Comparison of ENCODE assay signal across 8 cellular contexts in the genomic region with DNA sequence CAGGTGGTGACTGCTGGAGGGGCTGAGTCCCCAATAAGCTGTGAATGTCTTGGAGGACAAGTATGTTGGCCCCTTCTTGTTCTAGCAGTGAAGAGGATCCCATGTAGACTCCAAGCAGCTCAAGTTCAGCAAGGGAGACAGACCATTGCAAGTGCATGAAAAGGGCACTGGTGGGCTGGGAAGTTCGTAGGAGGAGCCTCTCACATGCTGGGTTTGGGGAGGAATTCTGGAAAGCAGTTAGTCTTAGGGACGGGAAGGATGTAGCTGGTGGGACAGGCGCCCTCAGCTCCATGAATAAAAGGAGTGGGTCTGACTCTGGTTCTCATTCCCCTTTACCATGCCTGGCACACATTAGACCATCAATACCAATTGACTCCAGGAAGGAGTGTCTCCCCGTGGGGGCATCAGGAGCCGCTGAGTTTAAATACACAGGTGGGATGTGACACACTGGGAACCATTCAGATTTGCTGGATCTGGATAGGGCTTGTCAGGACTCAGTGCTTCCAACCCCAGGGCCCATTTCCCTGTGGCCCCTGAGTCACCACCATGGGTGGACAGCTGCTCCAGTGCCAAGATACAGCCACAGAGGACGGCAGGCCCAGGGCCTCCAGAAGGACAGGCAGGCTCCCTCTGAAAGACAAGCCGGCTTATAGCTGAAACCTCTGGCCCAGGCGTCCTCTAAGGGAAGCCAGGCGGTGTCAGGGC. TPM values are rescaled to one million over a fixed set of nuclear protein-coding genes. Genes with fewer than 3 reads are reported as not detected.
A peak's percentile ranks its signal among the peaks of the same experiment; 100 is the strongest.
DNase-seq lines count a peak whose midpoint lies in the region; ATAC-seq and TF ChIP-seq lines count a peak whose summit lies in the region.

No MANE protein-coding gene starts in this region.

- intact Hi-C loops in dorsolateral prefrontal cortex (cut with DNase I), result loop anchor here (2.0 to 10.0 kb wide), 8 partner anchors 106 to 371 kb away; partner anchors contain the start of genes ACAA1 (in 2 of the 2), MYD88 (in 2 of the 2) and ACVR2B (in 1 of the 2)

- in situ Hi-C loops in KBM-7 (cut with MboI; ENCODE audit: low pct_unique_long_range_greater_than_20kb, low sequenced_read_pairs), result no loop called here

- H3K4me1 ChIP-seq in HUES6 (ENCODE audit: control insufficient read depth, insufficient read depth, low read length), result no peaks in the 10 kb centered on the region

- no peaks in the 10 kb centered on the region for H3K36me3 ChIP-seq in HUES6 (ENCODE audit: control insufficient read depth, insufficient read depth, low read length)

- H3K4me3 ChIP-seq in HUES6 (ENCODE audit: low read depth, low read length) (peak overlapping the region; percentile 77), dorsolateral prefrontal cortex (peak overlapping the region; percentile 60 to 94 (median 82))

- H3K27me3 ChIP-seq in HUES6 (ENCODE audit: control insufficient read depth, insufficient read depth, low read length), result peaks cover 14% of the 10 kb centered on the region
- H3K27me3 ChIP-seq in dorsolateral prefrontal cortex, result no peaks in the 10 kb centered on the region

- H3K27ac ChIP-seq in HUES6 (ENCODE audit: low read depth, low read length) (no peak overlapping the region), dorsolateral prefrontal cortex (peak overlapping the region in 29 of 59 donors; percentile 2 to 84 (median 41))

- ATAC-seq in GM19438 (IDR thresholded peaks at IDR 0.05; ENCODE audit: low read depth, unreplicated experiment), result peak; percentile 25
- ATAC-seq in omental fat pad (ENCODE audit: low FRiP score), result peak; percentile 35

- no peak overlapping the region for H3K9ac ChIP-seq in HUES6 (ENCODE audit: low read length)

- peaks cover 3% of the 10 kb centered on the region; the same call in 1 of the 2 replicates for H3K9me3 ChIP-seq in HUES6 (ENCODE audit: control insufficient read depth, insufficient read depth, low read depth, low read length)

- no peak for DNase-seq in dorsolateral prefrontal cortex
- no peak for DNase-seq in omental fat pad (ENCODE audit: low spot score)
- DNase-seq in GF-D8 (lab: John Stamatoyannopoulos, UW), result no peak
- no peak for DNase-seq in NCI-H446 (lab: John Stamatoyannopoulos, UW)
- no peak for DNase-seq in stimulated activated CD4-positive, alpha-beta T cell treated with anti-CD3 and anti-CD28 coated beads, Interleukin-2, amount 100 ng/mL, for 24 hours
- no peak for DNase-seq in KBM-7

- TF ChIP-seq CTCF in dorsolateral prefrontal cortex (IDR thresholded peaks at IDR 0.05 in 54 of 56, conservative IDR thresholded peaks at IDR 0.05 in 2 of 56; ENCODE audit: low read depth in 1 of 56, partially characterized antibody in 56 of 56) (no peak), omental fat pad (IDR thresholded peaks at IDR 0.05) (no peak)

RNA-seq across cellular contexts. Expression of gene XYLB, which starts 0.6 kb away (rescaled TPM):
- total RNA-seq in dorsolateral prefrontal cortex (10 to 100 TPM in 92 of 120 experiments, 1 to 10 TPM in 28; 5.9 to 20.9 (median 12.0) TPM), omental fat pad (1 to 10 TPM; 2.1 to 4.1 (median 3.3) TPM)
